Comparison of ENCODE assay signal across 8 cellular contexts in the genomic region with DNA sequence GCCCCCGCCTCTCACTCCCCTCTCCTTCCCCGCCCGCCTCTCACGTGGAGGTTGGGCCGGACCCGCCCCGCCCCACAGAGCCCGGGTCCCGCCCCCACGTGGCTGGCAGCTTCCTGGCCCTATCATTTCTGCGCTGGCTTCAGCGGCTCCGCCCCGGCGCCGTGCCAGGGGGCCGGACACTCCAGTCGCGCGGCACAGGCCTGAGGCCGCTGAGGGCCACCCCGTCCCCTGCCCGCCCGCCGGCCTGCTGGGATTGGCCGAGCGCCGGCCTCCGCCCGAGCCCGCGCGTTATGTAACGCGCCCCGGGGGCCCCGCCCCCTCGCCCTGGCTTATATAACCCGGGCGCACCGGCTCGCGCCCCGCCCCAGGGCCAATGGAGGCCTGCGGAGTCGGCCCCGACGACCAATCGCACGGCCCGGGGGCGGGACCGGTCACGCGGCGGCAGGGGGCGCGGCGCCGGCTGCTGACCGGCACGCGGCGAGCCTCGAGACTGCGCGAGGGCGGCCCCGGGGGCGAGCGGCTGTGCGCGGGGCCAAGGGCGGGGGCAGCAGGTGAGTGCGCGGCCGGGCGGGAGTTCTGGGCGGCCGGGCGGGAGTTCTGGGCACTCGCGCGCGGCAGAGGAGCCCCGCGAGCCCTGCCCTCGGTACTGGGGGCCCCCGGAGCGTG. TPM values are rescaled to one million over a fixed set of nuclear protein-coding genes. Genes with fewer than 3 reads are reported as not detected.
DNase-seq lines count a peak whose midpoint lies in the region; ATAC-seq and TF ChIP-seq lines count a peak whose summit lies in the region.

Gene PER3 (plus strand): TSS at position 466 of the 666 bp plus-strand sequence. CDS start 587 bp downstream, outside the sequence.

- DNase-seq in DMS79 treated with DMSO at 0.1 percent for 48 hours (lab: John Stamatoyannopoulos, UW), result peak; percentile 96
- peak; percentile 97 for DNase-seq in RPMI7951 (ENCODE audit: low read depth)
- DNase-seq in activated T-helper 9 cell treated with anti-CD3 and anti-CD28 coated beads, Interleukin-2, amount 50 U/mL, for 16 hours (ENCODE audit: low read depth), result peak; percentile 87
- peak; percentile 95 for DNase-seq in fibroblast of peridontal ligament (ENCODE audit: extremely low read depth)
- peak; percentile 97 for DNase-seq in natural killer cell
- DNase-seq in stimulated activated naive B cell treated with anti-CD40 and anti-IgM and Interleukin-4, amounts not matched to agents 10 μg/mL and 1 μg/mL and 100 μg/mL, for 72 hours, result peak; percentile 88

- peaks cover 8% of the 10 kb centered on the region for H3K4me1 ChIP-seq in KMS-11 (ENCODE audit: low read depth, poor library complexity, severe bottlenecking)

- peak within 1 kb of the TSS; percentile 84 for H2AFZ ChIP-seq in KMS-11 (ENCODE audit: low read depth)

- no peaks in the 10 kb centered on the region for H3K9me3 Mint-ChIP-seq in natural killer cell
- no peaks in the 10 kb centered on the region for H3K9me3 Mint-ChIP-seq in stimulated activated naive B cell treated with anti-CD40 and anti-IgM and Interleukin-4, amounts not matched to agents 10 μg/mL and 1 μg/mL and 100 μg/mL, for 72 hours

- peak within 1 kb of the TSS; percentile 57 to 82 for H3K27ac Mint-ChIP-seq in natural killer cell
- no peak within 1 kb of the TSS for H3K27ac Mint-ChIP-seq in stimulated activated naive B cell treated with anti-CD40 and anti-IgM and Interleukin-4, amounts not matched to agents 10 μg/mL and 1 μg/mL and 100 μg/mL, for 72 hours

- H3K4me3 ChIP-seq in KMS-11 (IDR thresholded peaks at IDR 0.05; ENCODE audit: insufficient read depth, low read depth, low read length), result peak within 1 kb of the TSS; percentile 71

- no peaks in the 10 kb centered on the region for H3K27me3 ChIP-seq in KMS-11 (ENCODE audit: insufficient read depth, low read depth)

- H3K4me2 ChIP-seq in KMS-11, result peak within 1 kb of the TSS; percentile 84

- peak; percentile 86 for ATAC-seq in GM21786 (IDR thresholded peaks at IDR 0.05; ENCODE audit: unreplicated experiment)
- ATAC-seq in natural killer cell, result peak; percentile 88 to 96 (median 89)
- peak; percentile 96 for ATAC-seq in stimulated activated naive B cell treated with anti-CD40 and anti-IgM and Interleukin-4, amounts not matched to agents 10 μg/mL and 1 μg/mL and 100 μg/mL, for 72 hours (replicated peaks)

- H3K27me3 Mint-ChIP-seq in natural killer cell (ENCODE audit: low read depth in 2 of 2), result no peaks in the 10 kb centered on the region
- H3K27me3 Mint-ChIP-seq in stimulated activated naive B cell treated with anti-CD40 and anti-IgM and Interleukin-4, amounts not matched to agents 10 μg/mL and 1 μg/mL and 100 μg/mL, for 72 hours, result no peaks in the 10 kb centered on the region

- H3K4me1 Mint-ChIP-seq in natural killer cell, result peaks cover 21 to 25% of the 10 kb centered on the region in 2 donors
- peaks cover 15 to 26% of the 10 kb centered on the region in 2 donors for H3K4me1 Mint-ChIP-seq in stimulated activated naive B cell treated with anti-CD40 and anti-IgM and Interleukin-4, amounts not matched to agents 10 μg/mL and 1 μg/mL and 100 μg/mL, for 72 hours

- TF ChIP-seq CTCF in KMS-11 (conservative IDR thresholded peaks at IDR 0.05; ENCODE audit: low read depth, low read length) (no peak), natural killer cell (IDR thresholded peaks at IDR 0.05) (no peak)

- peak within 1 kb of the TSS; percentile 76 for H3K4me3 Mint-ChIP-seq in natural killer cell
- peak within 1 kb of the TSS; percentile 74 to 82 for H3K4me3 Mint-ChIP-seq in stimulated activated naive B cell treated with anti-CD40 and anti-IgM and Interleukin-4, amounts not matched to agents 10 μg/mL and 1 μg/mL and 100 μg/mL, for 72 hours

- H3K9ac ChIP-seq in KMS-11, result peak within 1 kb of the TSS; percentile 38; the same call in 1 of the 2 replicates

- H3K27ac ChIP-seq in KMS-11, result no peak within 1 kb of the TSS

- intact Hi-C loops in natural killer cell (cut with micrococcal nuclease), result loop anchor here (1.0 to 10.0 kb wide), 2 partner anchors 13 to 999 kb away; partner anchors contain the start of genes CAMTA1 and VAMP3

- no peaks in the 10 kb centered on the region for H3K79me2 ChIP-seq in KMS-11 (ENCODE audit: insufficient read depth, low read depth)

- no peaks in the 10 kb centered on the region for H4K20me1 ChIP-seq in KMS-11 (ENCODE audit: insufficient read depth)

- peaks cover 6% of the 10 kb centered on the region for H3K36me3 Mint-ChIP-seq in natural killer cell
- H3K36me3 Mint-ChIP-seq in stimulated activated naive B cell treated with anti-CD40 and anti-IgM and Interleukin-4, amounts not matched to agents 10 μg/mL and 1 μg/mL and 100 μg/mL, for 72 hours, result peaks cover 7 to 20% of the 10 kb centered on the region in 2 donors

- H3K36me3 ChIP-seq in KMS-11 (ENCODE audit: insufficient read depth), result no peaks in the 10 kb centered on the region

RNA-seq across cellular contexts. Expression of gene PER3, which starts in this region (rescaled TPM):
- 11.8 and 14.9 TPM in 2 replicates for total RNA-seq in RPMI7951 (2014; rRNA removed; shearing (Covaris generic))
- 10 to 100 TPM in 2 of 3 donors, 1 to 10 TPM in 1; 9.1 to 20.8 (median 19.2) TPM for total RNA-seq in natural killer cell
